8 cellular contexts compared by ENCODE assay signal in the genomic region with DNA sequence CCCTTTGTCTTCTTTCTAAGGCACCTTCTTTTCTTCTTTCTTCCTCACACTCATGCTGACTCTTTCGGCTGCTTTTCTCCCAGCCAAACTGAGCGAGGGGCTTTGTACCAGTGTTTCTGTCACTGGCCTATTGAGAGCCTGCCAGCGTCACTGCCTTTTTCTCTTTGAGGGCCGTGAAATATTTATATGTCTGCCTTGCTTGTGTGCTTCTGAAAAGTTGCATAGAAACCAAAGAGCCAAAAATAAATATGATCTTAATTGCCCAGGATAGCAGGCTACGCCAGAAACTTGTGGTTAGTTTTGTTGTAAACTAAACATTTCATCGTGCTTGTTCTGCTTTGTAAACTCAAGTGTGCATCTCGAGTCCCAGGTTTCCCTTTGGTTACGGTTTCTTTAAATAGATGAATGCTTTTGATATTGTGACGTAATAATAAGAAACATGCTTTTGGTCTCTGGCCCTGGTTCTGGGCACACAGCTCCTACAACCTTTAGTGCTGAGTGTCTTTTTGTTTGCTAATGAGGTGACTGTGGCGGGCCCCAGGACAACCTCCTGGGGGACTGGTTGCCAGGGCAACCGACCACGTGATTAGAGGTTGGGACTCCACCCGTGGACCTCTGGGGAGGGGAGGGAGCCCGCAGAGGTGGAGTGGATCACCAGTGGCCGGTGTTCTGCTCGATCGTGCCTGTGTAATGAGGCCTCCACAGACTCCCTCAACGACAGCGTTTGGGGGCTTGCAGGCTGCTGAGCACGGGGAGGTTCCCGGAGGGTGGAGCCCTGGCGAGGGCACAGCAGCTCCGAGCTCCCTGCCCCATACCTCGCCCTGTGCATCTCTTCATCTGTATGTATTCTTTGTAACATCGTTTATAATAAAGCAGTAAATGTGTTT. TPM values are rescaled to one million over a fixed set of nuclear protein-coding genes. Genes with fewer than 3 reads are reported as not detected.
A peak's percentile ranks its signal among the peaks of the same experiment; 100 is the strongest.
DNase-seq lines count a peak whose midpoint lies in the region; ATAC-seq and TF ChIP-seq lines count a peak whose summit lies in the region.

No MANE protein-coding gene starts in this region.

- no peak for TF ChIP-seq EP300 in tibial nerve (IDR thresholded peaks at IDR 0.05)

- H3K9me3 ChIP-seq in lower lobe of right lung, result no peaks in the 10 kb centered on the region
- no peaks in the 10 kb centered on the region for H3K9me3 ChIP-seq in tibial nerve

- ATAC-seq in GM19043 (IDR thresholded peaks at IDR 0.05; ENCODE audit: low read depth, unreplicated experiment), result peak; percentile 64
- ATAC-seq in HG03139 (IDR thresholded peaks at IDR 0.05; ENCODE audit: unreplicated experiment), result peak; percentile 52
- ATAC-seq in lower lobe of right lung, result peak; percentile 93 to 95

- H3K4me3 ChIP-seq in lower lobe of right lung, result peak overlapping the region; percentile 27
- H3K4me3 ChIP-seq in tibial nerve, result peak overlapping the region in 3 of 4 donors; percentile 3 to 38 (median 17)

- H3K27ac ChIP-seq in lower lobe of right lung, result peak overlapping the region; percentile 86
- peak overlapping the region; percentile 52 to 80 (median 76) for H3K27ac ChIP-seq in tibial nerve

- no peak for TF ChIP-seq CTCF in lower lobe of right lung (IDR thresholded peaks at IDR 0.05)
- TF ChIP-seq CTCF in tibial nerve (IDR thresholded peaks at IDR 0.05), result no peak

- H3K36me3 ChIP-seq in lower lobe of right lung (peaks cover 33% of the 10 kb centered on the region), tibial nerve (peaks cover 0 to 16% (median 0%) of the 10 kb centered on the region in 3 donors)

- 9 to 16% methylated on average over 15 to 25 of the region's 25 CpGs for WGBS in tibial nerve, 2 donors

- no peak for TF ChIP-seq POLR2A in tibial nerve (IDR thresholded peaks at IDR 0.05)

- DNase-seq in COLO668 (lab: John Stamatoyannopoulos, UW; ENCODE audit: unreplicated experiment), result peak; percentile 97
- DNase-seq in NCI-H69 (lab: John Stamatoyannopoulos, UW), result peak; percentile 95
- peak; percentile 17 for DNase-seq in central memory CD4-positive, alpha-beta T cell
- DNase-seq in lower lobe of right lung, result peak; percentile 93
- DNase-seq in tibial nerve (ENCODE audit: low spot score in 2 of 2), result peak; percentile 54 to 69
- no peak for DNase-seq in RKO (ENCODE audit: low spot score)

- intact Hi-C loops in lower lobe of right lung (cut with DNase I), result no loop called here

- H3K27me3 ChIP-seq in lower lobe of right lung (ENCODE audit: low read depth), result no peaks in the 10 kb centered on the region
- no peaks in the 10 kb centered on the region for H3K27me3 ChIP-seq in tibial nerve

- H3K4me1 ChIP-seq in lower lobe of right lung (peaks cover 62% of the 10 kb centered on the region), tibial nerve (peaks cover 0 to 33% (median 17%) of the 10 kb centered on the region in 4 donors)

RNA-seq across cellular contexts. Expression of a gene that starts 10.9 kb away (rescaled TPM):
- total RNA-seq in lower lobe of right lung, result 28.9 TPM
- total RNA-seq in tibial nerve, result 1 to 10 TPM; 4.4 to 6.7 (median 5.0) TPM

RNA-seq across cellular contexts. Expression of a gene that starts 28.6 kb away (rescaled TPM):
- total RNA-seq in lower lobe of right lung, result 18.1 TPM
- 1 to 10 TPM in 1 of 4 donors, under 1 TPM in 1, not detected in 2; 0.21 to 1.7 TPM for total RNA-seq in tibial nerve
